10 cellular contexts compared by ENCODE assay signal in the genomic region with DNA sequence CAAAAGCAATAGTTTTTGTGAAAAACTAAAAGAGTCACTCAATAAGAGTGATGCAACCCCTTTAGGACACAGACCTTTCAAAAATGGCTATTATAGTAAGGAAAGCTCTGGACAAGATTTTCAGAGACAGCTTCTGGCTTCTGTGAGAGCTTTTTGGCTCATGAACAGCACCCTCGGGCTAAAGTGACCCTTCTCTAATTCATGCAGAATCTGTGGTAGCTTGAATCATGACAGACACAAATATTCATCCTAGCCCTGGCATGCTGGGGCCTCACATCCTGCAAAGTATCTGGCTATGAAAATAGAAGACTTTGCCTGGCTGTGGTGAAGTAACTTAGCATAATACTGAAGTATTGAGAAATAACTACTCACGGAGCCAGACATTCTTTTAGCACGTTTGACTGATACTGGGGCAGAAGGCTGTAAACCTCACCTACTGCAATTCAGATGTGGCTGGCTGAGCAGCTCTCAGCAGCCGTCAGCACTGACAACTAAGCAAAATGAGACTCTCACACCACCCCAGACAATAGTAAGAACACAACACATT.
DNase-seq lines count a peak whose midpoint lies in the region; ATAC-seq and TF ChIP-seq lines count a peak whose summit lies in the region.
"Had no signal": no experiment of that assay in that cellular context is flagged by ENCODE, and none has a peak within 500 bp of the region (broad histone marks: within the 10 kb centered on the region; RNA-seq: fewer than 3 reads in every experiment).

No MANE protein-coding gene starts in this region.

- ATAC-seq in GM18519 (IDR thresholded peaks at IDR 0.05; ENCODE audit: low FRiP score, unreplicated experiment): no peak
- ATAC-seq in HG02763 (IDR thresholded peaks at IDR 0.05; ENCODE audit: unreplicated experiment): no peak
- ATAC-seq in activated naive CD4-positive, alpha-beta T cell treated with anti-CD3 and anti-CD28 coated beads, Interleukin-2, amount 50 U/mL, for 72 hours: no peak
- ATAC-seq: activated CD4-positive, alpha-beta T cell treated with anti-CD3 and anti-CD28 coated beads for 36 hours had no signal

- no peaks in the 10 kb centered on the region for H3K27me3 Mint-ChIP-seq in progenitor cell of endocrine pancreas

- no peaks in the 10 kb centered on the region for H3K27me3 ChIP-seq in BLaER1
- no peaks in the 10 kb centered on the region for H3K27me3 ChIP-seq in esophagus muscularis mucosa
- H3K27me3 ChIP-seq in osteoblast (ENCODE audit: insufficient read depth, low read length): no peaks in the 10 kb centered on the region

- H3K4me1 ChIP-seq in BLaER1: peaks cover 33% of the 10 kb centered on the region
- H3K4me1 ChIP-seq in esophagus muscularis mucosa: peaks cover 22 to 32% (median 24%) of the 10 kb centered on the region in 4 donors
- H3K4me1 ChIP-seq in osteoblast (ENCODE audit: insufficient read depth, low read length): peaks cover 50% of the 10 kb centered on the region

- no peaks in the 10 kb centered on the region for H3K36me3 ChIP-seq in BLaER1
- no peaks in the 10 kb centered on the region for H3K36me3 ChIP-seq in esophagus muscularis mucosa
- H3K36me3 ChIP-seq in osteoblast (ENCODE audit: insufficient read depth, low read length): no peaks in the 10 kb centered on the region

- H4K20me1 ChIP-seq in BLaER1 (no peaks in the 10 kb centered on the region), osteoblast (ENCODE audit: insufficient read depth, low read length) (no peaks in the 10 kb centered on the region)

- intact Hi-C loops in esophagus muscularis mucosa (cut with DNase I): loop anchor here (10.0 kb wide), 1 partner anchor 258 kb away; no protein-coding TSS in a partner anchor

- no peak overlapping the region for H3K4me3 ChIP-seq in BLaER1
- H3K4me3 ChIP-seq in esophagus muscularis mucosa: peak overlapping the region in 2 of 4 donors; percentile 11 to 20
- peak overlapping the region; percentile 1 for H3K4me3 ChIP-seq in osteoblast (ENCODE audit: insufficient read depth, low read length)

- H2AFZ ChIP-seq in osteoblast (ENCODE audit: low read length): peak overlapping the region; percentile 0

- H3K9me3 ChIP-seq in BLaER1: no peaks in the 10 kb centered on the region
- H3K9me3 ChIP-seq in esophagus muscularis mucosa: no peaks in the 10 kb centered on the region
- no peaks in the 10 kb centered on the region for H3K9me3 ChIP-seq in osteoblast (ENCODE audit: low read depth, low read length)

- H3K4me3 Mint-ChIP-seq in progenitor cell of endocrine pancreas (ENCODE audit: low read depth): no peak overlapping the region
- H3K4me3 Mint-ChIP-seq: activated CD4-positive, alpha-beta T cell treated with anti-CD3 and anti-CD28 coated beads for 36 hours had no signal

- no peak for TF ChIP-seq CTCF in esophagus muscularis mucosa (IDR thresholded peaks at IDR 0.05)
- no peak for TF ChIP-seq CTCF in osteoblast (IDR thresholded peaks at IDR 0.05; ENCODE audit: extremely low read depth, low read depth, low read length)
- TF ChIP-seq CTCF in progenitor cell of endocrine pancreas (IDR thresholded peaks at IDR 0.05; ENCODE audit: unreplicated experiment): no peak

- 9% methylated on average over 4 of the region's 4 CpGs for WGBS in esophagus muscularis mucosa

- H3K4me1 Mint-ChIP-seq in progenitor cell of endocrine pancreas (ENCODE audit: low read depth): peaks cover 5% of the 10 kb centered on the region
- H3K4me1 Mint-ChIP-seq: activated CD4-positive, alpha-beta T cell treated with anti-CD3 and anti-CD28 coated beads for 36 hours had no signal

- DNase-seq in RPMI7951 (ENCODE audit: low read depth) (peak; percentile 97), esophagus muscularis mucosa (ENCODE audit: extremely low spot score) (no peak), osteoblast (ENCODE audit: insufficient read length, low spot score, missing footprints) (peak; percentile 77), progenitor cell of endocrine pancreas (ENCODE audit: low spot score, unreplicated experiment) (no peak)
- DNase-seq in activated naive CD4-positive, alpha-beta T cell treated with anti-CD3 and anti-CD28 coated beads, Interleukin-2, amount 50 U/mL, for 72 hours (ENCODE audit: low spot score in 2 of 2): no peak
- DNase-seq: activated CD4-positive, alpha-beta T cell treated with anti-CD3 and anti-CD28 coated beads for 36 hours; DND-41 had no signal

- no peak overlapping the region for H3K27ac Mint-ChIP-seq in activated naive CD4-positive, alpha-beta T cell treated with anti-CD3 and anti-CD28 coated beads, Interleukin-2, amount 50 U/mL, for 72 hours
- no peak overlapping the region for H3K27ac Mint-ChIP-seq in progenitor cell of endocrine pancreas
- H3K27ac Mint-ChIP-seq: activated CD4-positive, alpha-beta T cell treated with anti-CD3 and anti-CD28 coated beads for 36 hours had no signal

- no peak for TF ChIP-seq EP300 in esophagus muscularis mucosa (IDR thresholded peaks at IDR 0.05)

- no peak overlapping the region for H3K27ac ChIP-seq in BLaER1
- H3K27ac ChIP-seq in esophagus muscularis mucosa (replicated peaks in 1 of 4): peak overlapping the region; percentile 73 to 78 (median 76)
- H3K27ac ChIP-seq in osteoblast (ENCODE audit: low read depth, low read length): peak overlapping the region; percentile 80

- H3K4me2 ChIP-seq in BLaER1 (peak overlapping the region; percentile 70), osteoblast (ENCODE audit: insufficient read depth, low read length) (peak overlapping the region; percentile 62)

- H3K9me3 Mint-ChIP-seq in activated naive CD4-positive, alpha-beta T cell treated with anti-CD3 and anti-CD28 coated beads, Interleukin-2, amount 50 U/mL, for 72 hours: peaks cover 0 to 6% of the 10 kb centered on the region in 2 donors
- no peaks in the 10 kb centered on the region for H3K9me3 Mint-ChIP-seq in progenitor cell of endocrine pancreas (ENCODE audit: low read depth)

- no peaks in the 10 kb centered on the region for H3K79me2 ChIP-seq in osteoblast (ENCODE audit: insufficient read depth, low read length)

- H3K36me3 Mint-ChIP-seq in activated naive CD4-positive, alpha-beta T cell treated with anti-CD3 and anti-CD28 coated beads, Interleukin-2, amount 50 U/mL, for 72 hours: peaks cover 0 to 8% of the 10 kb centered on the region in 2 donors
- no peaks in the 10 kb centered on the region for H3K36me3 Mint-ChIP-seq in progenitor cell of endocrine pancreas (ENCODE audit: insufficient read depth)

- TF ChIP-seq POLR2A in esophagus muscularis mucosa (IDR thresholded peaks at IDR 0.05; ENCODE audit: low read depth): no peak

- no peak overlapping the region for H3K9ac ChIP-seq in BLaER1

Comparison
In these comparisons a context has a peak if more than half of its experiments do, and no peak if none do; other contexts are left out.
1. DNase-seq: peak in RPMI7951 (single experiment) and osteoblast (single experiment); none in esophagus muscularis mucosa (single experiment), activated naive CD4-positive, alpha-beta T cell treated with anti-CD3 and anti-CD28 coated beads, Interleukin-2, amount 50 U/mL, for 72 hours (0 of 2) and progenitor cell of endocrine pancreas (single experiment).